In the genomic region with DNA sequence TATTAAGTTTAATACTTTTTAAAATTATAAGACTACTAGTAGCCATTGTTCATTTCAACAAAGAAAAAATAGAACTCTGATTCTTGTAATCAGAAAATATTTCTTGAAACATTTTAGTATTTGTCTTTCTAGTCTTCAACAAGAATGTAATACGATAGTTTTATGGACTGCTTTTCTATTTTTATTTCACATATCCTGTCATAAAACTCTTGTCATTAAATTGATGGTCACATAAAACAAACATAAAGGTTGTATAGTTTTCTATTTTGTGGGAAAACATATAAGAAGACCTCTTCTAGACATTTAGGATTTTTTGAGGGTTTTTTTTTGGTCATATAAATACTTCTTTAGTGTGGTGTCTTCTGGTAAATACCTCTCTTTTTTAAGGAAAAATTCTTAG, we compare ENCODE assay signal across 18 cellular contexts.
"Had no signal": no experiment of that assay in that cellular context is flagged by ENCODE, and none has a peak within 500 bp of the region (broad histone marks: within the 10 kb centered on the region; RNA-seq: fewer than 3 reads in every experiment).

No MANE protein-coding gene starts in this region.

- H3K4me1 ChIP-seq: esophagus squamous epithelium, sigmoid colon, stomach had no signal

- H3K27me3 Mint-ChIP-seq: naive thymus-derived CD8-positive, alpha-beta T cell had no signal

- H3K27me3 ChIP-seq: esophagus squamous epithelium, neutrophil, sigmoid colon, stomach had no signal

- H3K9me3 Mint-ChIP-seq: naive thymus-derived CD8-positive, alpha-beta T cell had no signal

- H3K4me1 Mint-ChIP-seq: naive thymus-derived CD8-positive, alpha-beta T cell had no signal

- H3K4me3 Mint-ChIP-seq: naive thymus-derived CD8-positive, alpha-beta T cell had no signal

- H3K27ac Mint-ChIP-seq: naive thymus-derived CD8-positive, alpha-beta T cell had no signal

- H3K27ac ChIP-seq: epithelial cell of prostate, esophagus squamous epithelium, neutrophil, sigmoid colon, skin epidermis, stomach, thoracic aorta had no signal

- H3K9me3 ChIP-seq: esophagus squamous epithelium, mucosa of descending colon, neutrophil, sigmoid colon, stomach, thoracic aorta had no signal

- ATAC-seq: left lobe of liver; mucosa of descending colon; naive thymus-derived CD8-positive, alpha-beta T cell had no signal

- DNase-seq: effector memory CD4-positive, alpha-beta T cell; esophagus squamous epithelium; foreskin fibroblast; kidney glomerular epithelial cell; mucosa of descending colon; naive thymus-derived CD8-positive, alpha-beta T cell; posterior cingulate gyrus; sigmoid colon; stimulated activated CD4-positive, alpha-beta T cell treated with anti-CD3 and anti-CD28 coated beads, Interleukin-12 subunit alpha, Interleukin-12 subunit beta, amount 100 ng/mL, for 4 hours; stimulated activated naive CD4-positive, alpha-beta T cell; stomach; substantia nigra; trophoblast cell had no signal

- H3K4me3 ChIP-seq: esophagus squamous epithelium, mucosa of descending colon, sigmoid colon, skin epidermis, stomach, thoracic aorta had no signal
